Comparison of ENCODE assay signal across 8 cellular contexts in genomic region chr2:198374375-198375072, GRCh38.
DNase-seq lines count a peak whose midpoint lies in the region; ATAC-seq and TF ChIP-seq lines count a peak whose summit lies in the region.

No MANE protein-coding gene starts in this region.

- no peaks in the 10 kb centered on the region for H3K79me2 ChIP-seq in OCI-LY7 (ENCODE audit: insufficient read depth, low read depth, low read length)

- POLR2A ChIA-PET in OCI-LY7 (lab: Charles Lee), result interaction anchor here (0.9 to 1.2 kb wide), 3 partner anchors 15 to 1122 kb away, joined by 3 to 6 read pairs (median 4); no protein-coding TSS in a partner anchor

- TF ChIP-seq CTCF in OCI-LY7 (conservative IDR thresholded peaks at IDR 0.05; ENCODE audit: low read length) (peak; percentile 100), choroid plexus epithelial cell (conservative IDR thresholded peaks at IDR 0.05; ENCODE audit: low read depth, low read length) (peak; percentile 63)

- DNase-seq in DMS53 treated with DMSO at 0.1 percent for 48 hours (lab: John Stamatoyannopoulos, UW; ENCODE audit: unreplicated experiment) (peak; percentile 60), HS-5 (ENCODE audit: low read depth) (peak; percentile 38), OCI-LY7 (ENCODE audit: low spot score) (peak; percentile 82), choroid plexus epithelial cell (ENCODE audit: low read depth) (peak; percentile 67), mucosa of gallbladder (ENCODE audit: low spot score) (peak; percentile 46), NCI-H446 treated with DMSO at 0.1 percent for 48 hours (lab: John Stamatoyannopoulos, UW) (no peak)

- H3K9me2 ChIP-seq in OCI-LY7 (ENCODE audit: insufficient read depth, low read length), result no peaks in the 10 kb centered on the region

- H4K20me1 ChIP-seq in OCI-LY7 (ENCODE audit: insufficient read depth, low read length), result no peaks in the 10 kb centered on the region

- H3K27ac ChIP-seq in OCI-LY7 (ENCODE audit: low read depth, low read length, poor library complexity, severe bottlenecking), result peak overlapping the region; percentile 41

- H3K4me2 ChIP-seq in OCI-LY7 (ENCODE audit: low read length), result peak overlapping the region; percentile 58

- H3K36me3 ChIP-seq in OCI-LY7 (ENCODE audit: insufficient read depth, low read length), result no peaks in the 10 kb centered on the region

- ATAC-seq in GM21576 (IDR thresholded peaks at IDR 0.05; ENCODE audit: unreplicated experiment) (no peak), GM19324 (IDR thresholded peaks at IDR 0.05; ENCODE audit: low FRiP score, unreplicated experiment) (no peak)

- BruUV-seq in OCI-LY7 (replicated peaks; lab: Mats Ljungman, UMichigan), result no TSS peak

- intact Hi-C loops in OCI-LY7 (cut with micrococcal nuclease; ENCODE audit: unreplicated experiment), result loop anchor here (2.0 to 5.0 kb wide), 2 partner anchors 283 to 1114 kb away; no protein-coding TSS in a partner anchor

- H3K4me1 ChIP-seq in OCI-LY7 (ENCODE audit: insufficient read depth, low read length, poor library complexity, severe bottlenecking), result peaks cover 30% of the 10 kb centered on the region

- H3K9me3 ChIP-seq in OCI-LY7 (ENCODE audit: low read length), result no peaks in the 10 kb centered on the region

- peak overlapping the region; percentile 87 for H2AFZ ChIP-seq in OCI-LY7 (ENCODE audit: low read length)

- CTCF ChIA-PET in OCI-LY7 (lab: Charles Lee; ENCODE audit: unreplicated experiment), result no interaction called here

- H3K4me3 ChIP-seq in OCI-LY7 (ENCODE audit: low read depth, low read length, poor library complexity, severe bottlenecking), result no peak overlapping the region
- no peak overlapping the region for H3K4me3 ChIP-seq in choroid plexus epithelial cell (ENCODE audit: low read depth, low read length)
